Comparison of ENCODE assay signal across 12 cellular contexts in the genomic region with DNA sequence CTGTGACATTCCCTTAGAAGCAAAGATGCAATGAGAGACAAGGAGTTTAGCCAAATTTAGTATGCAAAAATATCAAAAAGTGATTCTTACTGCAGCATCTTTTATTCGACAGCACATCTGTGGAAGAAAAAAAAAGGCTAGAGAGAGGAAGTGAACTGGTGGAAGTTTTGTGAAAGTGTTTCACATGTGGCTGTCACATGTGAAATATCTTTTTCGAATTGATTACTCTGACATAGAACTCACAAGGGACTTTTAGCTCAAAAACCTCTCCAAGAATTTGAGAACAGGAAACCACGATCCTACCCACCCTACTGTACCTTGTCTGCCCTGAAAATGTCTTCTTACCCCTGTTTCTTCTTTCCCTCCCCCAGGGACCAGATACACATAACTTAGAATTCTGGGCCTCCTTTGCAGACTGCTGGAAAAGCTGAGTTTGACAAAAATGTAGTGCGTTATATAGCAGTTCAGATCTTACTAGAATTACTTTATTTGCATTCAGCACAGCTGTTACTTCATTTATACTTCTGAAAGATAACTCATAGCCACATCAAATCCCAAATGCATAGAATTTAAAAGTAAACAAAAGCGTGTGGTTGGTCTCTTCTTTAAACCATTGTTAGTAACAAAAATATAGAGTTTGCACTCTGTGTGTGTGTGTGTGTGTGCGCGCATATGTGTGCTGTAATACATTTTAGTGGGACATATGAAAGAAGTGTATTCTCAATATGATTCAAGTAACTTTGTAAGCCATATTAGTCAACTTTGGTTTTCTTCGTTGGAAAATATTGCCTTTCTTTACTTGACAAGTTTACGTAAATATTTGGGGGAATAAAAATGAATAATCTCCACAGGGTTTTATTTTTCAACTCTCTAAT.
DNase-seq lines count a peak whose midpoint lies in the region; ATAC-seq and TF ChIP-seq lines count a peak whose summit lies in the region.
"Had no signal": no experiment of that assay in that cellular context is flagged by ENCODE, and none has a peak within 500 bp of the region (broad histone marks: within the 10 kb centered on the region; RNA-seq: fewer than 3 reads in every experiment).

No MANE protein-coding gene starts in this region.

- peaks cover 0 to 2% (median 0%) of the 10 kb centered on the region in 7 donors for H3K9me3 Mint-ChIP-seq in CD14-positive monocyte
- H3K9me3 Mint-ChIP-seq: activated naive CD4-positive, alpha-beta T cell treated with anti-CD3 and anti-CD28 coated beads for 36 hours had no signal

- no peak overlapping the region for H3K27ac Mint-ChIP-seq in CD14-positive monocyte
- H3K27ac Mint-ChIP-seq: activated naive CD4-positive, alpha-beta T cell treated with anti-CD3 and anti-CD28 coated beads for 36 hours had no signal

- H3K27me3 Mint-ChIP-seq in CD14-positive monocyte (ENCODE audit: low read depth in 3 of 3), result peaks cover 0 to 6% (median 0%) of the 10 kb centered on the region in 3 donors

- TF ChIP-seq CTCF in fibroblast of villous mesenchyme (IDR thresholded peaks at IDR 0.05; ENCODE audit: insufficient read depth, low read depth, low read length) (no peak), CD14-positive monocyte (IDR thresholded peaks at IDR 0.05) (no peak)

- ATAC-seq in GM18868 (IDR thresholded peaks at IDR 0.05; ENCODE audit: unreplicated experiment), result peak; percentile 86
- peak; percentile 73 for ATAC-seq in GM21717 (IDR thresholded peaks at IDR 0.05; ENCODE audit: unreplicated experiment)
- ATAC-seq in HG03378 (IDR thresholded peaks at IDR 0.05; ENCODE audit: unreplicated experiment), result peak; percentile 75
- ATAC-seq: Right ventricle myocardium inferior had no signal

- intact Hi-C loops in CD14-positive monocyte (cut with micrococcal nuclease), result no loop called here

- no peak overlapping the region for H3K4me3 ChIP-seq in fibroblast of villous mesenchyme (ENCODE audit: low read depth, low read length)

- no peak overlapping the region for H3K4me3 Mint-ChIP-seq in CD14-positive monocyte
- H3K4me3 Mint-ChIP-seq: activated naive CD4-positive, alpha-beta T cell treated with anti-CD3 and anti-CD28 coated beads for 36 hours had no signal

- no peaks in the 10 kb centered on the region for H3K36me3 Mint-ChIP-seq in CD14-positive monocyte

- peak; percentile 4 for DNase-seq in fibroblast of villous mesenchyme (ENCODE audit: low read depth)
- no peak for DNase-seq in kidney tubule cell (ENCODE audit: low spot score)
- no peak for DNase-seq in CD14-positive monocyte (ENCODE audit: low spot score)
- DNase-seq in retina, result no peak
- no peak for DNase-seq in activated CD4-positive, alpha-beta T cell treated with anti-CD3 and anti-CD28 coated beads for 4 hours
- DNase-seq: activated CD4-positive, CD25-positive, alpha-beta regulatory T cell treated with anti-CD3 and anti-CD28 coated beads, Interleukin-2, amount 50 U/mL, for 72 hours; activated naive CD4-positive, alpha-beta T cell treated with anti-CD3 and anti-CD28 coated beads for 36 hours; cortex of kidney had no signal

- H3K4me1 Mint-ChIP-seq in CD14-positive monocyte, result no peaks in the 10 kb centered on the region
